In the genomic region with DNA sequence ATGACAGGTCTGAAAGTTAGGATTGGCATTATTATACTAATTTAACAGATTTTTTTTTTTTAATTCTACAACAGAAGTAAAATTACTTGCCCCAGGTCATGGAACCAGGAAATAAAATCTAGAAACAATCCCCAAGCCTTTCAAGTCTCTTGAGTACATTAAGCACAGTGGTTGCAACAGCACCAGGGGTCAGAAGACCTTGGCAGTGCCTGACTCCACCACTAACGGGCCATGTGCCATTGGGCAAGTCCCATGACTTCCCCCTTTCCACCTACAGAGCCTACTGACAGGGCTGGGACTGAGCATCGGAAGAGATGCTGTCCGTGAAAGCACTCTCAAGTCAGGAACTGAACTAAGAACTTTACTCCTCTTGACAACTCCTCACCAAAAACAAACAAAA, we compare ENCODE assay signal across 12 cellular contexts.
A peak's percentile ranks its signal among the peaks of the same experiment; 100 is the strongest.
DNase-seq lines count a peak whose midpoint lies in the region; ATAC-seq, FAIRE-seq and TF ChIP-seq lines count a peak whose summit lies in the region.
"Had no signal": no experiment of that assay in that cellular context is flagged by ENCODE, and none has a peak within 500 bp of the region (broad histone marks: within the 10 kb centered on the region; RNA-seq: fewer than 3 reads in every experiment).

No MANE protein-coding gene starts in this region.

- H3K4me3 Mint-ChIP-seq in astrocyte (ENCODE audit: unreplicated experiment): no peak overlapping the region
- H3K4me3 Mint-ChIP-seq: activated CD8-positive, alpha-beta memory T cell treated with anti-CD3 and anti-CD28 coated beads, Interleukin-2, amount 10 ng/mL, durations not matched to agents 7 days and 5 days; memory B cell had no signal

- FAIRE-seq in astrocyte (lab: Jason Lieb, UNC): no peak

- no peak for ATAC-seq in GM21390 (IDR thresholded peaks at IDR 0.05; ENCODE audit: unreplicated experiment)
- ATAC-seq in activated naive CD4-positive, alpha-beta T cell treated with anti-CD3 and anti-CD28 coated beads, Interleukin-2, amount 50 U/mL, for 72 hours: no peak
- ATAC-seq: activated CD8-positive, alpha-beta memory T cell treated with anti-CD3 and anti-CD28 coated beads, Interleukin-2, amount 10 ng/mL, durations not matched to agents 7 days and 5 days had no signal

- H3K4me3 ChIP-seq in MG63 (no peak overlapping the region), astrocyte (ENCODE audit: insufficient read depth, low read depth, low read length) (no peak overlapping the region), liver (ENCODE audit: low read depth in 1 of 3, low read length in 3 of 3) (no peak overlapping the region), stomach smooth muscle (ENCODE audit: low read length in 2 of 2) (peak overlapping the region in 1 of 2 donors; percentile 8)

- no peaks in the 10 kb centered on the region for H3K27me3 Mint-ChIP-seq in astrocyte (ENCODE audit: low read depth, unreplicated experiment)

- H3K9ac ChIP-seq in astrocyte (ENCODE audit: low read length): no peak overlapping the region
- H3K9ac ChIP-seq in liver (ENCODE audit: low read depth in 1 of 2, low read length in 2 of 2): no peak overlapping the region
- no peak overlapping the region for H3K9ac ChIP-seq in stomach smooth muscle (ENCODE audit: low read length in 2 of 2)

- TF ChIP-seq RAD21 in liver (IDR thresholded peaks at IDR 0.05): peak in 1 of 2 donors; percentile 7

- DNase-seq in MG63 (peak; percentile 30), astrocyte (ENCODE audit: low read depth) (no peak), NCI-H524 (lab: John Stamatoyannopoulos, UW) (no peak), NCI-H1105 treated with DMSO at 0.1 percent for 48 hours (lab: John Stamatoyannopoulos, UW) (no peak)
- no peak for DNase-seq in activated naive CD4-positive, alpha-beta T cell treated with anti-CD3 and anti-CD28 coated beads, Interleukin-2, amount 50 U/mL, for 72 hours (ENCODE audit: low spot score in 2 of 2)
- DNase-seq: activated CD8-positive, alpha-beta memory T cell treated with anti-CD3 and anti-CD28 coated beads, Interleukin-2, amount 10 ng/mL, durations not matched to agents 7 days and 5 days; Karpas-422; NCI-H69 had no signal

- H3K4me2 ChIP-seq in astrocyte (ENCODE audit: low read length): no peak overlapping the region

- H3K27me3 ChIP-seq in MG63: no peaks in the 10 kb centered on the region
- no peaks in the 10 kb centered on the region for H3K27me3 ChIP-seq in astrocyte (ENCODE audit: insufficient read depth, low read length)
- H3K27me3 ChIP-seq in liver (ENCODE audit: control insufficient read depth in 4 of 4, insufficient read depth in 4 of 4, low read length in 3 of 4): no peaks in the 10 kb centered on the region
- H3K27me3 ChIP-seq in stomach smooth muscle (ENCODE audit: control insufficient read depth in 1 of 2, insufficient read depth in 2 of 2, low read length in 2 of 2): no peaks in the 10 kb centered on the region

- no peaks in the 10 kb centered on the region for H3K9me3 ChIP-seq in MG63
- no peaks in the 10 kb centered on the region for H3K9me3 ChIP-seq in astrocyte (ENCODE audit: insufficient read depth, low read depth, low read length)
- H3K9me3 ChIP-seq in liver (ENCODE audit: control insufficient read depth in 4 of 4, low read length in 3 of 4): no peaks in the 10 kb centered on the region
- H3K9me3 ChIP-seq in stomach smooth muscle (ENCODE audit: control insufficient read depth in 2 of 2, low read length in 2 of 2): no peaks in the 10 kb centered on the region

- H3K9me3 Mint-ChIP-seq in astrocyte (ENCODE audit: unreplicated experiment): no peaks in the 10 kb centered on the region
- H3K9me3 Mint-ChIP-seq in activated naive CD4-positive, alpha-beta T cell treated with anti-CD3 and anti-CD28 coated beads, Interleukin-2, amount 50 U/mL, for 72 hours: no peaks in the 10 kb centered on the region
- H3K9me3 Mint-ChIP-seq: memory B cell had no signal

- H3K27ac ChIP-seq in astrocyte (ENCODE audit: low read depth, low read length) (no peak overlapping the region), liver (ENCODE audit: low read depth in 1 of 2, low read length in 2 of 2) (no peak overlapping the region), stomach smooth muscle (ENCODE audit: low read length) (peak overlapping the region; percentile 97)

- peaks cover 37% of the 10 kb centered on the region for H3K4me1 Mint-ChIP-seq in astrocyte (ENCODE audit: low read depth, unreplicated experiment)

- peaks cover 3% of the 10 kb centered on the region for H3K36me3 Mint-ChIP-seq in astrocyte (ENCODE audit: low read depth, unreplicated experiment)
- H3K36me3 Mint-ChIP-seq in activated naive CD4-positive, alpha-beta T cell treated with anti-CD3 and anti-CD28 coated beads, Interleukin-2, amount 50 U/mL, for 72 hours: no peaks in the 10 kb centered on the region
- H3K36me3 Mint-ChIP-seq: activated CD8-positive, alpha-beta memory T cell treated with anti-CD3 and anti-CD28 coated beads, Interleukin-2, amount 10 ng/mL, durations not matched to agents 7 days and 5 days; memory B cell had no signal

- no peaks in the 10 kb centered on the region for H3K36me3 ChIP-seq in MG63
- H3K36me3 ChIP-seq in astrocyte (ENCODE audit: insufficient read depth, low read length): no peaks in the 10 kb centered on the region
- H3K36me3 ChIP-seq in liver (ENCODE audit: control insufficient read depth in 4 of 4, insufficient read depth in 3 of 4, low read depth in 1 of 4, low read length in 3 of 4): no peaks in the 10 kb centered on the region
- H3K36me3 ChIP-seq in stomach smooth muscle (ENCODE audit: control insufficient read depth in 2 of 2, insufficient read depth in 2 of 2, low read length in 2 of 2): peaks cover 0 to 2% of the 10 kb centered on the region in 2 donors

- WGBS in liver: 41% methylated on average over 3 of the region's 3 CpGs

- TF ChIP-seq CTCF in astrocyte (IDR thresholded peaks at IDR 0.05; ENCODE audit: insufficient read depth, low read depth, low read length): no peak
- peak; percentile 4 for TF ChIP-seq CTCF in liver (IDR thresholded peaks at IDR 0.05; ENCODE audit: low read depth, low read length, missing input control)

- peak overlapping the region; percentile 15 for H3K27ac Mint-ChIP-seq in astrocyte (ENCODE audit: unreplicated experiment)
- no peak overlapping the region for H3K27ac Mint-ChIP-seq in activated naive CD4-positive, alpha-beta T cell treated with anti-CD3 and anti-CD28 coated beads, Interleukin-2, amount 50 U/mL, for 72 hours
- H3K27ac Mint-ChIP-seq: activated CD8-positive, alpha-beta memory T cell treated with anti-CD3 and anti-CD28 coated beads, Interleukin-2, amount 10 ng/mL, durations not matched to agents 7 days and 5 days; memory B cell had no signal

- H3K79me2 ChIP-seq in astrocyte (ENCODE audit: insufficient read depth, low read length): peaks cover 34% of the 10 kb centered on the region

- H2AFZ ChIP-seq in astrocyte (ENCODE audit: low read depth, low read length): no peak overlapping the region

- no peaks in the 10 kb centered on the region for H4K20me1 ChIP-seq in astrocyte (ENCODE audit: insufficient read depth, low read length)

- H3K4me1 ChIP-seq in astrocyte (ENCODE audit: insufficient read depth, low read length): peaks cover 63% of the 10 kb centered on the region
- peaks cover 2 to 17% (median 10%) of the 10 kb centered on the region in 4 donors for H3K4me1 ChIP-seq in liver (ENCODE audit: control insufficient read depth in 4 of 4, insufficient read depth in 4 of 4, low read length in 3 of 4)
- H3K4me1 ChIP-seq in stomach smooth muscle (ENCODE audit: control insufficient read depth, insufficient read depth, low read length): peaks cover 42% of the 10 kb centered on the region

TF ChIP-seq in liver, 16 proteins besides CTCF, POLR2A, EP300 and RAD21:
- no peak for TF ChIP-seq REST (IDR thresholded peaks at IDR 0.05)
- TF ChIP-seq EGR1 (IDR thresholded peaks at IDR 0.05; ENCODE audit: low read depth in 2 of 2): no peak
- TF ChIP-seq NR2F2 (IDR thresholded peaks at IDR 0.05): peak; percentile 47
- peak in 1 of 2 donors; percentile 28 for TF ChIP-seq RXRA (IDR thresholded peaks at IDR 0.05)
- no peak for TF ChIP-seq HNF4G (IDR thresholded peaks at IDR 0.05)
- no peak for TF ChIP-seq JUND (IDR thresholded peaks at IDR 0.05)
- TF ChIP-seq, protein P1, sequence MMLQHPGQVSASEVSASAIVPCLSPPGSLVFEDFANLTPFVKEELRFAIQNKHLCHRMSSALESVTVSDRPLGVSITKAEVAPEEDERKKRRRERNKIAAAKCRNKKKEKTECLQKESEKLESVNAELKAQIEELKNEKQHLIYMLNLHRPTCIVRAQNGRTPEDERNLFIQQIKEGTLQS (IDR thresholded peaks at IDR 0.05): no peak
- no peak for TF ChIP-seq GABPA (IDR thresholded peaks at IDR 0.05 in 1 of 2, conservative IDR thresholded peaks at IDR 0.05 in 1 of 2)
- peak in 1 of 2 donors; percentile 28 for TF ChIP-seq HNF4A (conservative IDR thresholded peaks at IDR 0.05)
- no peak for TF ChIP-seq TAF1 (conservative IDR thresholded peaks at IDR 0.05)
TF ChIP-seq in liver: peak in this region for 3.
